Comparison of ENCODE assay signal across 15 cellular contexts in the genomic region with DNA sequence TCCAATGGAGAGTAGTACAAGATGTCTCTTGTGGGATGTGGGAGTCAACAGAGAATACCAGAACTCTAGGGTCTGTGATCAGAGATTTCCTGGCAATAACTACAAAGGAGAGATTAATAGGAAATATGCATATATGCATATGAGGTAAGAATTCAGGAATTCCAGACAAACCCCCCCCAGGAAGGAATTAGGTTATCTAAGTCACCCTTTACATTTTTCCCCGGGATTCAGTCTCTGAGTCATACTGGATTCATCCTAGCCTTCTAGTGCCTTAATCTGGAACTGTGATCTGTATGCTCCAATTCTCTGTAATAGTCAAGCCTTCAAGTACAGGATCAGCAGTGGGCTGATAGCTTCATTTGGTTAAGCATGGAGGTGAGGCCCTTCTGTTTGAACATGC. TPM values are rescaled to one million over a fixed set of nuclear protein-coding genes. Genes with fewer than 3 reads are reported as not detected.
A peak's percentile ranks its signal among the peaks of the same experiment; 100 is the strongest.
DNase-seq lines count a peak whose midpoint lies in the region; ATAC-seq and TF ChIP-seq lines count a peak whose summit lies in the region.
"Had no signal": no experiment of that assay in that cellular context is flagged by ENCODE, and none has a peak within 500 bp of the region (broad histone marks: within the 10 kb centered on the region; RNA-seq: fewer than 3 reads in every experiment).

No MANE protein-coding gene starts in this region.

- no peaks in the 10 kb centered on the region for H3K9me3 ChIP-seq in GM23248 (ENCODE audit: low read depth)
- H3K9me3 ChIP-seq in SK-N-SH = no peaks in the 10 kb centered on the region
- H3K9me3 ChIP-seq: body of pancreas had no signal

- peak in 1 of 2 experiments; percentile 77; a peak in 2 of 4 replicates for TF ChIP-seq EP300 in SK-N-SH (IDR thresholded peaks at IDR 0.05; ENCODE audit: borderline replicate concordance in 1 of 2, low read depth in 1 of 2, low read length in 1 of 2)

- H3K9ac ChIP-seq in GM23248 = no peak overlapping the region
- H3K9ac ChIP-seq in SK-N-SH = no peak overlapping the region
- H3K9ac ChIP-seq: neural progenitor cell had no signal

- TF ChIP-seq CTCF in SK-N-SH (IDR thresholded peaks at IDR 0.05) (no peak), fibroblast of mammary gland (conservative IDR thresholded peaks at IDR 0.05; ENCODE audit: control insufficient read depth, insufficient read depth, low read depth, low read length) (no peak), retinal pigment epithelial cell (conservative IDR thresholded peaks at IDR 0.05; ENCODE audit: low read depth, low read length) (no peak)

- CTCF ChIA-PET in SK-N-SH (lab: Yijun Ruan, JAX) = interaction anchor here (9.3 kb wide), 1 partner anchor 229 kb away, joined by 277 read pairs; no protein-coding TSS in a partner anchor

- 0% methylated on average over 1 of the region's 1 CpG for WGBS in GM23248 (ENCODE audit: low coverage in 1 of 2, low lambda C conversion rate in 2 of 2, missing lambda C conversion rate in 2 of 2), 2 experiments
- 13% methylated on average over 1 of the region's 1 CpG for WGBS in SK-N-SH (ENCODE audit: low lambda C conversion rate)

- H3K4me1 ChIP-seq in GM23248 (ENCODE audit: insufficient read depth) (peaks cover 23% of the 10 kb centered on the region), SK-N-SH (ENCODE audit: control insufficient read depth in 1 of 2, insufficient read depth in 2 of 2, low read depth in 1 of 2, low read length in 1 of 2) (peaks cover 0 to 17% of the 10 kb centered on the region in 2 experiments; a peak in 2 of 4 replicates)
- H3K4me1 ChIP-seq: body of pancreas, neural progenitor cell had no signal

- H3K27me3 ChIP-seq in GM23248 (replicated peaks; ENCODE audit: insufficient read depth) = no peaks in the 10 kb centered on the region
- H3K27me3 ChIP-seq in SK-N-SH (ENCODE audit: insufficient read depth) = no peaks in the 10 kb centered on the region
- H3K27me3 ChIP-seq: body of pancreas, neural progenitor cell had no signal

- DNase-seq in GM23248 (peak; percentile 57), SK-N-SH (no peak), fibroblast of mammary gland (ENCODE audit: low read depth) (peak; percentile 58), retinal pigment epithelial cell (ENCODE audit: low read depth) (peak; percentile 34), left ventricle myocardium superior (no peak), foreskin melanocyte (no peak), SHP77 (lab: John Stamatoyannopoulos, UW) (no peak), posterior cingulate gyrus (no peak)
- DNase-seq: activated CD4-positive, alpha-beta memory T cell treated with anti-CD3 and anti-CD28 coated beads, Interleukin-2, amount 10 ng/mL, durations not matched to agents 7 days and 5 days; body of pancreas; NCI-H1417 treated with DMSO at 0.1 percent for 48 hours; NCI-H524 had no signal

- intact Hi-C loops in left ventricle myocardium superior (cut with micrococcal nuclease) = loop anchor here (10.0 kb wide), 2 partner anchors 377 to 547 kb away; no protein-coding TSS in a partner anchor
- intact Hi-C loops in posterior cingulate gyrus (cut with DNase I) = no loop called here

- H3K36me3 ChIP-seq in GM23248 (ENCODE audit: low read depth) (no peaks in the 10 kb centered on the region), SK-N-SH (replicated peaks in 1 of 2; ENCODE audit: control insufficient read depth in 1 of 2, insufficient read depth in 2 of 2, low read length in 1 of 2) (no peaks in the 10 kb centered on the region)
- H3K36me3 ChIP-seq: neural progenitor cell had no signal

- TF ChIP-seq RAD21 in SK-N-SH (IDR thresholded peaks at IDR 0.05; ENCODE audit: low read length) = no peak

- POLR2A ChIA-PET in SK-N-SH (lab: Yijun Ruan, JAX) = interaction anchor here (1.2 kb wide), 1 partner anchor 224 kb away, joined by 3 read pairs; no protein-coding TSS in a partner anchor

- H3K9me2 ChIP-seq in GM23248 (ENCODE audit: insufficient read depth) = no peaks in the 10 kb centered on the region
- H3K9me2 ChIP-seq in SK-N-SH = no peaks in the 10 kb centered on the region

- H3F3A ChIP-seq in GM23248 (ENCODE audit: insufficient read depth) (peaks cover 11% of the 10 kb centered on the region; the same call in 1 of the 2 replicates), SK-N-SH (replicated peaks; ENCODE audit: insufficient read depth) (peaks cover 15% of the 10 kb centered on the region)

- H4K20me1 ChIP-seq in GM23248 (ENCODE audit: insufficient read depth) (no peaks in the 10 kb centered on the region), SK-N-SH (ENCODE audit: insufficient read depth) (no peaks in the 10 kb centered on the region)

- H3K4me2 ChIP-seq in GM23248 (ENCODE audit: unreplicated experiment) (no peak overlapping the region), SK-N-SH (peak overlapping the region; percentile 17; the same call in 1 of the 2 replicates)
- H3K4me2 ChIP-seq: neural progenitor cell had no signal

- H3K79me2 ChIP-seq in GM23248 (ENCODE audit: insufficient read depth) = no peaks in the 10 kb centered on the region
- no peaks in the 10 kb centered on the region for H3K79me2 ChIP-seq in SK-N-SH (ENCODE audit: insufficient read depth)

- H3K27ac ChIP-seq in GM23248 = no peak overlapping the region
- peak overlapping the region in 1 of 2 experiments; percentile 56; a peak in 2 of 4 replicates for H3K27ac ChIP-seq in SK-N-SH (ENCODE audit: low read depth in 2 of 2, low read length in 1 of 2)
- H3K27ac ChIP-seq: body of pancreas, neural progenitor cell, skin epidermis had no signal

- H2AFZ ChIP-seq in GM23248 = no peak overlapping the region
- no peak overlapping the region; the same call in 1 of the 2 replicates for H2AFZ ChIP-seq in SK-N-SH (ENCODE audit: low read depth)
- H2AFZ ChIP-seq: neural progenitor cell had no signal

- no peak for ATAC-seq in left ventricle myocardium superior
- ATAC-seq: body of pancreas, Panc1 had no signal

- no peak overlapping the region for H3K4me3 ChIP-seq in GM23248
- no peak overlapping the region for H3K4me3 ChIP-seq in SK-N-SH (ENCODE audit: low read depth in 2 of 2, low read length in 1 of 2)
- H3K4me3 ChIP-seq in fibroblast of mammary gland (ENCODE audit: control insufficient read depth, low read depth, low read length) = no peak overlapping the region
- H3K4me3 ChIP-seq in retinal pigment epithelial cell (ENCODE audit: low read length) = no peak overlapping the region
- H3K4me3 ChIP-seq: body of pancreas, neural progenitor cell, skin epidermis had no signal

- in situ Hi-C loops in GM23248 (cut with MboI) = loop anchor here (10.0 to 25.0 kb wide), 3 partner anchors 197 to 380 kb away; a partner anchor contains a TSS

TF ChIP-seq in SK-N-SH, 30 proteins besides CTCF, POLR2A, EP300 and RAD21 (continues in another document):
- no peak for TF ChIP-seq FOXJ3 (CRISPR knock-in tag; IDR thresholded peaks at IDR 0.05)
- TF ChIP-seq TCF12 (IDR thresholded peaks at IDR 0.05) = peak; percentile 73
- no peak for TF ChIP-seq ELF1 (IDR thresholded peaks at IDR 0.05)
- TF ChIP-seq TEAD4 (IDR thresholded peaks at IDR 0.05; ENCODE audit: borderline replicate concordance, insufficient read depth) = peak; percentile 82
- TF ChIP-seq, protein P1, sequence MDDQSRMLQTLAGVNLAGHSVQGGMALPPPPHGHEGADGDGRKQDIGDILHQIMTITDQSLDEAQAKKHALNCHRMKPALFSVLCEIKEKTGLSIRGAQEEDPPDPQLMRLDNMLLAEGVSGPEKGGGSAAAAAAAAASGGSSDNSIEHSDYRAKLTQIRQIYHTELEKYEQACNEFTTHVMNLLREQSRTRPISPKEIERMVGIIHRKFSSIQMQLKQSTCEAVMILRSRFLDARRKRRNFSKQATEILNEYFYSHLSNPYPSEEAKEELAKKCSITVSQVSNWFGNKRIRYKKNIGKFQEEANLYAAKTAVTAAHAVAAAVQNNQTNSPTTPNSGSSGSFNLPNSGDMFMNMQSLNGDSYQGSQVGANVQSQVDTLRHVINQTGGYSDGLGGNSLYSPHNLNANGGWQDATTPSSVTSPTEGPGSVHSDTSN (IDR thresholded peaks at IDR 0.05) = peak; percentile 23; the same call in 1 of the 2 replicates
- TF ChIP-seq, protein P2, sequence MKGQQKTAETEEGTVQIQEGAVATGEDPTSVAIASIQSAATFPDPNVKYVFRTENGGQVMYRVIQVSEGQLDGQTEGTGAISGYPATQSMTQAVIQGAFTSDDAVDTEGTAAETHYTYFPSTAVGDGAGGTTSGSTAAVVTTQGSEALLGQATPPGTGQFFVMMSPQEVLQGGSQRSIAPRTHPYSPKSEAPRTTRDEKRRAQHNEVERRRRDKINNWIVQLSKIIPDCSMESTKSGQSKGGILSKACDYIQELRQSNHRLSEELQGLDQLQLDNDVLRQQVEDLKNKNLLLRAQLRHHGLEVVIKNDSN (IDR thresholded peaks at IDR 0.05; ENCODE audit: borderline replicate concordance, low read depth) = no peak
- no peak for TF ChIP-seq RFX5 (IDR thresholded peaks at IDR 0.05; ENCODE audit: low read length)
- no peak for TF ChIP-seq RCOR1 (IDR thresholded peaks at IDR 0.05; ENCODE audit: low read length)
- no peak for TF ChIP-seq GATA2 (CRISPR knock-in tag; IDR thresholded peaks at IDR 0.05)
- TF ChIP-seq, protein P3, sequence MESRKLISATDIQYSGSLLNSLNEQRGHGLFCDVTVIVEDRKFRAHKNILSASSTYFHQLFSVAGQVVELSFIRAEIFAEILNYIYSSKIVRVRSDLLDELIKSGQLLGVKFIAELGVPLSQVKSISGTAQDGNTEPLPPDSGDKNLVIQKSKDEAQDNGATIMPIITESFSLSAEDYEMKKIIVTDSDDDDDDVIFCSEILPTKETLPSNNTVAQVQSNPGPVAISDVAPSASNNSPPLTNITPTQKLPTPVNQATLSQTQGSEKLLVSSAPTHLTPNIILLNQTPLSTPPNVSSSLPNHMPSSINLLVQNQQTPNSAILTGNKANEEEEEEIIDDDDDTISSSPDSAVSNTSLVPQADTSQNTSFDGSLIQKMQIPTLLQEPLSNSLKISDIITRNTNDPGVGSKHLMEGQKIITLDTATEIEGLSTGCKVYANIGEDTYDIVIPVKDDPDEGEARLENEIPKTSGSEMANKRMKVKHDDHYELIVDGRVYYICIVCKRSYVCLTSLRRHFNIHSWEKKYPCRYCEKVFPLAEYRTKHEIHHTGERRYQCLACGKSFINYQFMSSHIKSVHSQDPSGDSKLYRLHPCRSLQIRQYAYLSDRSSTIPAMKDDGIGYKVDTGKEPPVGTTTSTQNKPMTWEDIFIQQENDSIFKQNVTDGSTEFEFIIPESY (IDR thresholded peaks at IDR 0.05; ENCODE audit: borderline replicate concordance, low read depth) = no peak

RNA-seq across cellular contexts. Expression of a gene that starts 49.4 kb away (rescaled TPM):
- total RNA-seq in GM23248 (2014; rRNA removed; shearing (Covaris generic)) = 10.8 and 11.1 TPM in 2 replicates
- polyA plus RNA-seq in GM23248 (2016; fragmentation: Nextera tagmentation; extraction: Ambion mirVana) = 6.9 and 7.2 TPM in 2 replicates
- polyA plus RNA-seq in SK-N-SH (2012; rRNA removed) = 5.7 and 7.7 TPM in 2 replicates
- polyA plus RNA-seq in SK-N-SH (2012; cell fraction: cytosol; rRNA removed) = 8.9 and 9.1 TPM in 2 replicates
- 4.1 and 7.1 TPM in 2 replicates for polyA plus RNA-seq in SK-N-SH (2012; cell fraction: nucleus; rRNA removed)
- total RNA-seq in left ventricle myocardium superior = 11.4 TPM

RNA-seq across cellular contexts. Expression of a gene that starts 49.6 kb away (rescaled TPM):
- 17.2 and 22.6 TPM in 2 replicates for total RNA-seq in GM23248 (2014; rRNA removed; shearing (Covaris generic))
- 27.4 and 28.4 TPM in 2 replicates for polyA plus RNA-seq in GM23248 (2016; fragmentation: Nextera tagmentation; extraction: Ambion mirVana)
- polyA plus RNA-seq in SK-N-SH (2012; rRNA removed) = 2.2 and 3.5 TPM in 2 replicates
- 4.8 and 5.8 TPM in 2 replicates for polyA plus RNA-seq in SK-N-SH (2012; cell fraction: cytosol; rRNA removed)
- 1.4 and 3.5 TPM in 2 replicates for polyA plus RNA-seq in SK-N-SH (2012; cell fraction: nucleus; rRNA removed)
- total RNA-seq in left ventricle myocardium superior = 19.4 TPM

Comparison
In these comparisons a context has a peak if more than half of its experiments do, and no peak if none do; other contexts are left out.
1. DNase-seq: peak in GM23248 (single experiment), fibroblast of mammary gland (single experiment) and retinal pigment epithelial cell (single experiment); none in SK-N-SH (single experiment), left ventricle myocardium superior (single experiment), foreskin melanocyte (single experiment), SHP77 (0 of 2) and posterior cingulate gyrus (0 of 10).